Comparison of ENCODE assay signal across 1 cellular context in genomic region chr1:54052470-54052933, GRCh38.
TF ChIP-seq lines count a peak whose summit lies in the region.

No MANE protein-coding gene starts in this region.

TF ChIP-seq in GM23338, 12 proteins besides CTCF, POLR2A, EP300 and RAD21 (continued from another document):
- no peak for TF ChIP-seq ZNF462 (CRISPR knock-in tag; IDR thresholded peaks at IDR 0.05)
- TF ChIP-seq EZH2 (IDR thresholded peaks at IDR 0.05; ENCODE audit: low read depth, unreplicated experiment): no peak
- no peak for TF ChIP-seq EZH2phosphoT487 (IDR thresholded peaks at IDR 0.05; ENCODE audit: unreplicated experiment)
- TF ChIP-seq NANOG (IDR thresholded peaks at IDR 0.05; ENCODE audit: borderline replicate concordance): no peak
- TF ChIP-seq ZNF114 (CRISPR knock-in tag; IDR thresholded peaks at IDR 0.05): no peak
